Comparison of ENCODE assay signal across 8 cellular contexts in genomic region chr20:50478162-50479036, GRCh38. TPM values are rescaled to one million over a fixed set of nuclear protein-coding genes. Genes with fewer than 3 reads are reported as not detected.
DNase-seq lines count a peak whose midpoint lies in the region; ATAC-seq and TF ChIP-seq lines count a peak whose summit lies in the region.

No MANE protein-coding gene starts in this region.

- no peak overlapping the region for H3K14ac ChIP-seq in H9 (ENCODE audit: insufficient read depth, low read length)

- no peak overlapping the region for H2BK12ac ChIP-seq in H9 (ENCODE audit: insufficient read length, low read depth, low read length)

- H3K4me2 ChIP-seq in H9 (ENCODE audit: insufficient read depth, insufficient read length, low read length) = no peak overlapping the region

- no peak overlapping the region for H2BK15ac ChIP-seq in H9 (ENCODE audit: low read depth, low read length)

- H3K4me3 Mint-ChIP-seq in H9 (no peak overlapping the region), naive B cell (peak overlapping the region in 5 of 8 donors; percentile 13 to 81 (median 37))
- H3K4me3 Mint-ChIP-seq in stimulated activated naive CD8-positive, alpha-beta T cell treated with anti-CD3 and anti-CD28 coated beads, Interleukin-15, Interleukin-2, amounts not matched to agents 100 ng/mL and 50 ng/mL, for 24 hours = no peak overlapping the region

- H3K56ac ChIP-seq in H9 (ENCODE audit: insufficient read length, low read depth, low read length) = no peak overlapping the region

- peak; percentile 96 to 99 for ATAC-seq in naive B cell (ENCODE audit: low read depth in 2 of 2)

- no peak overlapping the region for H2AK5ac ChIP-seq in H9 (ENCODE audit: insufficient read length, low read length)

- H3K23me2 ChIP-seq in H9 (ENCODE audit: insufficient read length, low read depth, low read length, poor library complexity, severe bottlenecking) = no peaks in the 10 kb centered on the region

- H3K27ac ChIP-seq in H9 (ENCODE audit: insufficient read length, low read depth, low read length) = no peak overlapping the region

- H3K79me2 ChIP-seq in H9 (ENCODE audit: insufficient read depth, low read length) = no peaks in the 10 kb centered on the region

- DNase-seq in Daoy (ENCODE audit: low read depth) (peak; percentile 77), H9 (peak; percentile 80), NCI-H510A (lab: John Stamatoyannopoulos, UW) (peak; percentile 76), naive B cell (peak; percentile 72), NCI-H187 (lab: John Stamatoyannopoulos, UW) (no peak)
- peak; percentile 70 for DNase-seq in activated CD4-positive, alpha-beta T cell treated with anti-CD3 and anti-CD28 coated beads, Interleukin-2, amount 50 U/mL, for 1 hour
- peak; percentile 59 for DNase-seq in effector CD8-positive, alpha-beta T cell (lab: John Stamatoyannopoulos, UW)

- TF ChIP-seq CTCF in H9 (conservative IDR thresholded peaks at IDR 0.05) = peak; percentile 81

- H3K36me3 Mint-ChIP-seq in H9 (ENCODE audit: insufficient read depth in 1 of 3, low read depth in 3 of 3) (no peaks in the 10 kb centered on the region), naive B cell (no peaks in the 10 kb centered on the region)
- H3K36me3 Mint-ChIP-seq in stimulated activated naive CD8-positive, alpha-beta T cell treated with anti-CD3 and anti-CD28 coated beads, Interleukin-15, Interleukin-2, amounts not matched to agents 100 ng/mL and 50 ng/mL, for 24 hours (ENCODE audit: low read depth) = no peaks in the 10 kb centered on the region

- no peak overlapping the region for H2AFZ ChIP-seq in H9 (ENCODE audit: low read length)

- no peak overlapping the region for H2BK120ac ChIP-seq in H9 (ENCODE audit: low read depth, low read length, poor library complexity, severe bottlenecking)

- H4K5ac ChIP-seq in H9 (ENCODE audit: insufficient read length, low read depth, low read length) = no peak overlapping the region

- H3T11ph ChIP-seq in H9 (ENCODE audit: low read length) = no peak overlapping the region

- H3K27ac Mint-ChIP-seq in H9 = no peak overlapping the region; a peak in 1 of 7 replicates
- H3K27ac Mint-ChIP-seq in naive B cell = peak overlapping the region in 2 of 6 donors; percentile 4 to 19
- peak overlapping the region; percentile 19 for H3K27ac Mint-ChIP-seq in stimulated activated naive CD8-positive, alpha-beta T cell treated with anti-CD3 and anti-CD28 coated beads, Interleukin-15, Interleukin-2, amounts not matched to agents 100 ng/mL and 50 ng/mL, for 24 hours

- H3K27me3 ChIP-seq in H9 (ENCODE audit: insufficient read depth, low read length) = no peaks in the 10 kb centered on the region

- H3K27me3 Mint-ChIP-seq in H9 (ENCODE audit: low read depth) (peaks cover 12% of the 10 kb centered on the region; the same call in 1 of the 2 replicates), naive B cell (no peaks in the 10 kb centered on the region)
- no peaks in the 10 kb centered on the region for H3K27me3 Mint-ChIP-seq in stimulated activated naive CD8-positive, alpha-beta T cell treated with anti-CD3 and anti-CD28 coated beads, Interleukin-15, Interleukin-2, amounts not matched to agents 100 ng/mL and 50 ng/mL, for 24 hours

- H3K9ac ChIP-seq in H9 (ENCODE audit: extremely low read depth, insufficient read length, low read length) = no peak overlapping the region

- no peak overlapping the region for H4K8ac ChIP-seq in H9 (replicated peaks; ENCODE audit: insufficient read length, low read depth, low read length)

- no peak overlapping the region for H3K18ac ChIP-seq in H9 (ENCODE audit: insufficient read length, low read depth, low read length)

- no peak overlapping the region for H4K91ac ChIP-seq in H9 (ENCODE audit: insufficient read length, low read depth, low read length)

- H3K9me3 Mint-ChIP-seq in H9 = no peaks in the 10 kb centered on the region
- no peaks in the 10 kb centered on the region for H3K9me3 Mint-ChIP-seq in naive B cell
- H3K9me3 Mint-ChIP-seq in stimulated activated naive CD8-positive, alpha-beta T cell treated with anti-CD3 and anti-CD28 coated beads, Interleukin-15, Interleukin-2, amounts not matched to agents 100 ng/mL and 50 ng/mL, for 24 hours = no peaks in the 10 kb centered on the region

- H3K9me3 ChIP-seq in H9 (ENCODE audit: control insufficient read depth, low read depth, low read length) = no peaks in the 10 kb centered on the region

- H4K20me1 ChIP-seq in H9 (ENCODE audit: control insufficient read depth, insufficient read depth, insufficient read length) = no peaks in the 10 kb centered on the region

- H2BK5ac ChIP-seq in H9 (ENCODE audit: insufficient read length, low read length) = no peak overlapping the region

- WGBS in H9 (ENCODE audit: extremely low coverage, insufficient read length, low lambda C conversion rate) = no CpG with 5 or more reads among the region's 22 CpGs

- no peak overlapping the region for H3K4ac ChIP-seq in H9 (ENCODE audit: low read depth, low read length)

- no peak overlapping the region for H2BK20ac ChIP-seq in H9 (ENCODE audit: low read depth, low read length, poor library complexity, severe bottlenecking)

- no peaks in the 10 kb centered on the region for H3K4me1 ChIP-seq in H9 (ENCODE audit: insufficient read depth, low read length)

- H3K79me1 ChIP-seq in H9 (ENCODE audit: insufficient read depth, low read depth, low read length, poor library complexity, severe bottlenecking) = no peaks in the 10 kb centered on the region

- H3K4me1 Mint-ChIP-seq in H9 (peaks cover 2% of the 10 kb centered on the region in 2 experiments; a peak in 2 of 4 replicates), naive B cell (peaks cover 21 to 26% (median 22%) of the 10 kb centered on the region in 3 donors)
- peaks cover 44% of the 10 kb centered on the region for H3K4me1 Mint-ChIP-seq in stimulated activated naive CD8-positive, alpha-beta T cell treated with anti-CD3 and anti-CD28 coated beads, Interleukin-15, Interleukin-2, amounts not matched to agents 100 ng/mL and 50 ng/mL, for 24 hours (ENCODE audit: low read depth)

- no peak overlapping the region for H3K23ac ChIP-seq in H9 (ENCODE audit: insufficient read length, low read depth, low read length)

RNA-seq across cellular contexts. Expression of gene PTPN1, which starts 31.8 kb away (rescaled TPM):
- total RNA-seq in Daoy (2014; rRNA removed; shearing (Covaris generic)) = 32.2 and 33.4 TPM in 2 replicates
- total RNA-seq in H9 (2021) = 30.8 and 30.9 TPM in 2 replicates
- polyA plus RNA-seq in naive B cell (ENCODE audit: low read depth in 6 of 6) = 10 to 100 TPM; 14.0 to 57.1 (median 46.1) TPM

Comparison
In these comparisons a context has a peak if more than half of its experiments do, and no peak if none do; other contexts are left out.
1. DNase-seq: peak in Daoy (single experiment), H9 (single experiment), NCI-H510A (single experiment), activated CD4-positive, alpha-beta T cell treated with anti-CD3 and anti-CD28 coated beads, Interleukin-2, amount 50 U/mL, for 1 hour (single experiment), effector CD8-positive, alpha-beta T cell (single experiment) and naive B cell (single experiment); none in NCI-H187 (0 of 2).
2. H3K4me3 Mint-ChIP-seq: peak in naive B cell (5 of 8); none in H9 (0 of 2) and stimulated activated naive CD8-positive, alpha-beta T cell treated with anti-CD3 and anti-CD28 coated beads, Interleukin-15, Interleukin-2, amounts not matched to agents 100 ng/mL and 50 ng/mL, for 24 hours (single experiment).